20 cellular contexts compared by ENCODE assay signal in genomic region chr11:2961080-2961479, GRCh38. TPM values are rescaled to one million over a fixed set of nuclear protein-coding genes. Genes with fewer than 3 reads are reported as not detected.
A peak's percentile ranks its signal among the peaks of the same experiment; 100 is the strongest.
DNase-seq lines count a peak whose midpoint lies in the region; ATAC-seq, FAIRE-seq and TF ChIP-seq lines count a peak whose summit lies in the region.
"Had no signal": no experiment of that assay in that cellular context is flagged by ENCODE, and none has a peak within 500 bp of the region (broad histone marks: within the 10 kb centered on the region; RNA-seq: fewer than 3 reads in every experiment).

No MANE protein-coding gene starts in this region.

- TF ChIP-seq POLR2A in GM12892 (IDR thresholded peaks at IDR 0.05; ENCODE audit: low read depth, low read length), result no peak

- no peak for ATAC-seq in activated CD8-positive, alpha-beta T cell treated with anti-CD3 and anti-CD28 coated beads, Interleukin-2, amount 10 ng/mL, durations not matched to agents 7 days and 5 days
- ATAC-seq in HG03378 (IDR thresholded peaks at IDR 0.05; ENCODE audit: unreplicated experiment), result no peak
- ATAC-seq in sciatic nerve, result no peak
- ATAC-seq: foreskin keratinocyte, Right ventricle myocardium inferior had no signal

- peaks cover 19% of the 10 kb centered on the region for H3K4me1 Mint-ChIP-seq in activated naive CD4-positive, alpha-beta T cell treated with anti-CD3 and anti-CD28 coated beads, Interleukin-2, amount 10 ng/mL, durations not matched to agents 7 days and 5 days
- H3K4me1 Mint-ChIP-seq in activated CD8-positive, alpha-beta T cell treated with anti-CD3 and anti-CD28 coated beads, Interleukin-2, amount 10 ng/mL, durations not matched to agents 7 days and 5 days (ENCODE audit: low read depth), result peaks cover 28% of the 10 kb centered on the region
- peaks cover 9% of the 10 kb centered on the region for H3K4me1 Mint-ChIP-seq in nephron progenitor cell

- in situ Hi-C loops in ACHN (cut with HindIII; ENCODE audit: low pct_ligation_motif_present, low pct_unique_long_range_greater_than_20kb, low sequenced_read_pairs), result no loop called here

- no peaks in the 10 kb centered on the region for H3K27me3 Mint-ChIP-seq in activated naive CD4-positive, alpha-beta T cell treated with anti-CD3 and anti-CD28 coated beads, Interleukin-2, amount 10 ng/mL, durations not matched to agents 7 days and 5 days
- H3K27me3 Mint-ChIP-seq in activated CD8-positive, alpha-beta T cell treated with anti-CD3 and anti-CD28 coated beads, Interleukin-2, amount 10 ng/mL, durations not matched to agents 7 days and 5 days (ENCODE audit: low read depth), result no peaks in the 10 kb centered on the region
- no peaks in the 10 kb centered on the region for H3K27me3 Mint-ChIP-seq in nephron progenitor cell (ENCODE audit: low read depth, poor library complexity)

- intact Hi-C loops in sciatic nerve (cut with DNase I), result loop anchor here (10.0 kb wide), 1 partner anchor 254 kb away; the partner anchor contains the start of gene MRGPRG

- H3K9me3 Mint-ChIP-seq in activated naive CD4-positive, alpha-beta T cell treated with anti-CD3 and anti-CD28 coated beads, Interleukin-2, amount 10 ng/mL, durations not matched to agents 7 days and 5 days, result no peaks in the 10 kb centered on the region
- no peaks in the 10 kb centered on the region for H3K9me3 Mint-ChIP-seq in activated CD8-positive, alpha-beta T cell treated with anti-CD3 and anti-CD28 coated beads, Interleukin-2, amount 10 ng/mL, durations not matched to agents 7 days and 5 days (ENCODE audit: insufficient read depth)
- no peaks in the 10 kb centered on the region for H3K9me3 Mint-ChIP-seq in nephron progenitor cell
- H3K9me3 Mint-ChIP-seq: activated naive CD4-positive, alpha-beta T cell treated with anti-CD3 and anti-CD28 coated beads for 36 hours had no signal

- FAIRE-seq in GM12892 (lab: Jason Lieb, UNC), result peak; percentile 61
- FAIRE-seq: islet of Langerhans, urothelium cell line had no signal

- H3K4me3 Mint-ChIP-seq in activated naive CD4-positive, alpha-beta T cell treated with anti-CD3 and anti-CD28 coated beads, Interleukin-2, amount 10 ng/mL, durations not matched to agents 7 days and 5 days, result no peak overlapping the region
- no peak overlapping the region for H3K4me3 Mint-ChIP-seq in activated CD8-positive, alpha-beta T cell treated with anti-CD3 and anti-CD28 coated beads, Interleukin-2, amount 10 ng/mL, durations not matched to agents 7 days and 5 days
- H3K4me3 Mint-ChIP-seq in nephron progenitor cell, result no peak overlapping the region
- H3K4me3 Mint-ChIP-seq: activated naive CD4-positive, alpha-beta T cell treated with anti-CD3 and anti-CD28 coated beads for 36 hours had no signal

- H3K27ac Mint-ChIP-seq in activated naive CD4-positive, alpha-beta T cell treated with anti-CD3 and anti-CD28 coated beads, Interleukin-2, amount 10 ng/mL, durations not matched to agents 7 days and 5 days, result peak overlapping the region; percentile 58
- peak overlapping the region; percentile 54 for H3K27ac Mint-ChIP-seq in activated CD8-positive, alpha-beta T cell treated with anti-CD3 and anti-CD28 coated beads, Interleukin-2, amount 10 ng/mL, durations not matched to agents 7 days and 5 days
- H3K27ac Mint-ChIP-seq in nephron progenitor cell, result peak overlapping the region; percentile 50
- H3K27ac Mint-ChIP-seq: activated naive CD4-positive, alpha-beta T cell treated with anti-CD3 and anti-CD28 coated beads for 36 hours had no signal

- peaks cover 84% of the 10 kb centered on the region for H3K36me3 Mint-ChIP-seq in activated naive CD4-positive, alpha-beta T cell treated with anti-CD3 and anti-CD28 coated beads, Interleukin-2, amount 10 ng/mL, durations not matched to agents 7 days and 5 days
- peaks cover 87% of the 10 kb centered on the region for H3K36me3 Mint-ChIP-seq in activated CD8-positive, alpha-beta T cell treated with anti-CD3 and anti-CD28 coated beads, Interleukin-2, amount 10 ng/mL, durations not matched to agents 7 days and 5 days (ENCODE audit: low read depth)
- H3K36me3 Mint-ChIP-seq in nephron progenitor cell (ENCODE audit: low read depth), result peaks cover 89% of the 10 kb centered on the region

- no peak for DNase-seq in activated naive CD4-positive, alpha-beta T cell treated with anti-CD3 and anti-CD28 coated beads, Interleukin-2, amount 10 ng/mL, durations not matched to agents 7 days and 5 days
- no peak for DNase-seq in activated naive CD4-positive, alpha-beta T cell treated with Interleukin-2 at 50 U/mL for 16 hours
- DNase-seq in GM12892 (ENCODE audit: insufficient read length), result no peak
- no peak for DNase-seq in activated CD8-positive, alpha-beta T cell treated with anti-CD3 and anti-CD28 coated beads, Interleukin-2, amount 10 ng/mL, durations not matched to agents 7 days and 5 days
- DNase-seq in nephron progenitor cell, result no peak
- DNase-seq in ACHN, result no peak
- DNase-seq in sciatic nerve (ENCODE audit: low spot score), result no peak
- DNase-seq: activated CD8-positive, alpha-beta memory T cell treated with anti-CD3 and anti-CD28 coated beads, Interleukin-2, amount 50 U/mL, for 48 hours; activated naive CD4-positive, alpha-beta T cell treated with anti-CD3 and anti-CD28 coated beads for 36 hours; erythroblast; foreskin keratinocyte; GDM1; NCI-H1694 treated with DMSO at 0.1 percent for 48 hours; NCI-H69 had no signal

- CTCF ChIA-PET in activated naive CD4-positive, alpha-beta T cell treated with anti-CD3 and anti-CD28 coated beads, Interleukin-2, amount 10 ng/mL, durations not matched to agents 7 days and 5 days (lab: Charles Lee), result interaction anchor here (0.5 to 1.3 kb wide), 3 partner anchors 69 to 380 kb away, joined by 3 read pairs; no protein-coding TSS in a partner anchor
- CTCF ChIA-PET in activated CD8-positive, alpha-beta T cell treated with anti-CD3 and anti-CD28 coated beads, Interleukin-2, amount 10 ng/mL, durations not matched to agents 7 days and 5 days (lab: Charles Lee), result interaction anchor here (1.1 to 2.4 kb wide), 3 partner anchors 9 to 60 kb away, joined by 3 to 12 read pairs (median 7); no protein-coding TSS in a partner anchor

- POLR2A ChIA-PET in activated CD8-positive, alpha-beta T cell treated with anti-CD3 and anti-CD28 coated beads, Interleukin-2, amount 10 ng/mL, durations not matched to agents 7 days and 5 days (lab: Charles Lee), result interaction anchor here (1.1 to 1.3 kb wide), 2 partner anchors 10 to 14 kb away, joined by 3 read pairs; no protein-coding TSS in a partner anchor

- TF ChIP-seq CTCF in nephron progenitor cell (IDR thresholded peaks at IDR 0.05), result no peak

RNA-seq across cellular contexts. Expression of gene NAP1L4, which starts 31.0 kb away (rescaled TPM):
- polyA plus RNA-seq in GM12892 (2012; ENCODE audit: missing spikeins), result 105 TPM
- total RNA-seq in activated CD8-positive, alpha-beta T cell treated with anti-CD3 and anti-CD28 coated beads, Interleukin-2, amount 10 ng/mL, durations not matched to agents 7 days and 5 days, result 100 to 1,000 TPM; 287 to 300 TPM
- total RNA-seq in sciatic nerve, result 173 TPM

RNA-seq across cellular contexts. Expression of gene PHLDA2, which starts 31.9 kb away (rescaled TPM):
- polyA plus RNA-seq in GM12892 (2012; ENCODE audit: missing spikeins), result not detected
- 1 to 10 TPM; 1.3 to 2.6 TPM for total RNA-seq in activated CD8-positive, alpha-beta T cell treated with anti-CD3 and anti-CD28 coated beads, Interleukin-2, amount 10 ng/mL, durations not matched to agents 7 days and 5 days
- 7.5 TPM for total RNA-seq in sciatic nerve
- total RNA-seq: cerebellum, temporal lobe had no signal
